12 cellular contexts compared by ENCODE assay signal in genomic region chr3:77319711-77320110, GRCh38.
DNase-seq lines count a peak whose midpoint lies in the region; TF ChIP-seq lines count a peak whose summit lies in the region.
"Had no signal": no experiment of that assay in that cellular context is flagged by ENCODE, and none has a peak within 500 bp of the region (broad histone marks: within the 10 kb centered on the region; RNA-seq: fewer than 3 reads in every experiment).

No MANE protein-coding gene starts in this region.

- H3K9me2 ChIP-seq in DOHH2 (replicated peaks; ENCODE audit: control insufficient read depth, low read length) (no peaks in the 10 kb centered on the region), MM.1S (replicated peaks; ENCODE audit: insufficient read depth, low read length) (no peaks in the 10 kb centered on the region)

- WGBS in liver, result 12% methylated on average over 2 of the region's 2 CpGs

- no peak overlapping the region for H3K9ac ChIP-seq in MM.1S (ENCODE audit: low read length)
- no peak overlapping the region for H3K9ac ChIP-seq in liver (ENCODE audit: low read depth in 1 of 2, low read length in 2 of 2)

- DNase-seq in MM.1S (no peak), cardiac fibroblast (ENCODE audit: low read depth in 2 of 2) (peak in 1 of 2 donors; percentile 9), dorsolateral prefrontal cortex (no peak), NCI-H1105 (lab: John Stamatoyannopoulos, UW) (no peak), Peyer's patch (no peak), vagina (ENCODE audit: extremely low spot score in 2 of 2) (no peak)
- DNase-seq: activated CD4-positive, alpha-beta T cell treated with anti-CD3 and anti-CD28 coated beads for 4 hours; activated naive CD8-positive, alpha-beta T cell treated with anti-CD3 and anti-CD28 coated beads, Interleukin-2, amount 10 ng/mL, durations not matched to agents 7 days and 5 days; DMS79; small intestine had no signal

- H3K27me3 ChIP-seq in DOHH2 (ENCODE audit: control insufficient read depth, low read length), result no peaks in the 10 kb centered on the region
- no peaks in the 10 kb centered on the region for H3K27me3 ChIP-seq in MM.1S (replicated peaks; ENCODE audit: insufficient read depth, low read length)
- H3K27me3 ChIP-seq in liver (ENCODE audit: control insufficient read depth in 4 of 4, insufficient read depth in 4 of 4, low read length in 3 of 4), result no peaks in the 10 kb centered on the region
- H3K27me3 ChIP-seq in dorsolateral prefrontal cortex, result no peaks in the 10 kb centered on the region
- H3K27me3 ChIP-seq in Peyer's patch, result no peaks in the 10 kb centered on the region
- H3K27me3 ChIP-seq in vagina, result no peaks in the 10 kb centered on the region

- H3F3A ChIP-seq in DOHH2 (ENCODE audit: control insufficient read depth, insufficient read depth), result no peaks in the 10 kb centered on the region
- H3F3A ChIP-seq in MM.1S (ENCODE audit: insufficient read depth, low read length), result no peaks in the 10 kb centered on the region

- H3K9me3 ChIP-seq in DOHH2 (ENCODE audit: control insufficient read depth, insufficient read depth, low read length) (no peaks in the 10 kb centered on the region), MM.1S (replicated peaks; ENCODE audit: insufficient read depth, low read length) (no peaks in the 10 kb centered on the region), liver (ENCODE audit: control insufficient read depth in 4 of 4, low read length in 3 of 4) (no peaks in the 10 kb centered on the region), Peyer's patch (no peaks in the 10 kb centered on the region), vagina (no peaks in the 10 kb centered on the region)

- intact Hi-C loops in dorsolateral prefrontal cortex (cut with DNase I), result no loop called here
- intact Hi-C loops in vagina (cut with DNase I), result no loop called here

- TF ChIP-seq CTCF in DOHH2 (IDR thresholded peaks at IDR 0.05; ENCODE audit: low read depth, low read length, poor library complexity, severe bottlenecking) (peak; percentile 22), MM.1S (IDR thresholded peaks at IDR 0.05; ENCODE audit: low read length) (peak; percentile 32), cardiac fibroblast (IDR thresholded peaks at IDR 0.05; ENCODE audit: low read depth, low read length) (peak; percentile 15), liver (IDR thresholded peaks at IDR 0.05; ENCODE audit: low read depth, low read length, missing input control) (peak; percentile 12), dorsolateral prefrontal cortex (IDR thresholded peaks at IDR 0.05 in 54 of 56, conservative IDR thresholded peaks at IDR 0.05 in 2 of 56; ENCODE audit: low read depth in 1 of 56, partially characterized antibody in 56 of 56) (peak in 27 of 56 donors; percentile 9 to 45 (median 26)), Peyer's patch (IDR thresholded peaks at IDR 0.05) (no peak), vagina (IDR thresholded peaks at IDR 0.05) (no peak)

- H3K27ac ChIP-seq in DOHH2 (ENCODE audit: low read depth, low read length) (no peak overlapping the region), MM.1S (ENCODE audit: low read length) (no peak overlapping the region), liver (ENCODE audit: low read depth in 1 of 2, low read length in 2 of 2) (no peak overlapping the region), dorsolateral prefrontal cortex (no peak overlapping the region), Peyer's patch (no peak overlapping the region), vagina (no peak overlapping the region)

- H2AFZ ChIP-seq in MM.1S (ENCODE audit: low read length), result no peak overlapping the region

- H4K20me1 ChIP-seq in DOHH2 (ENCODE audit: control insufficient read depth, insufficient read depth, low read depth, low read length) (no peaks in the 10 kb centered on the region), MM.1S (ENCODE audit: insufficient read depth, low read length) (no peaks in the 10 kb centered on the region)

- TF ChIP-seq POLR2A in Peyer's patch (IDR thresholded peaks at IDR 0.05), result no peak
- TF ChIP-seq POLR2A in vagina (IDR thresholded peaks at IDR 0.05), result no peak

- H3K79me2 ChIP-seq in DOHH2 (ENCODE audit: control insufficient read depth, low read length) (no peaks in the 10 kb centered on the region), MM.1S (ENCODE audit: low read length) (no peaks in the 10 kb centered on the region)

- no peaks in the 10 kb centered on the region for H3K36me3 ChIP-seq in DOHH2 (ENCODE audit: control insufficient read depth, low read length)
- no peaks in the 10 kb centered on the region for H3K36me3 ChIP-seq in MM.1S (replicated peaks; ENCODE audit: insufficient read depth, low read length)
- H3K36me3 ChIP-seq in liver (ENCODE audit: control insufficient read depth in 4 of 4, insufficient read depth in 3 of 4, low read depth in 1 of 4, low read length in 3 of 4), result no peaks in the 10 kb centered on the region
- no peaks in the 10 kb centered on the region for H3K36me3 ChIP-seq in Peyer's patch
- no peaks in the 10 kb centered on the region for H3K36me3 ChIP-seq in vagina

- H3K4me3 ChIP-seq in DOHH2 (ENCODE audit: low read length) (no peak overlapping the region), MM.1S (ENCODE audit: low read length) (no peak overlapping the region), cardiac fibroblast (replicated peaks in 1 of 2; ENCODE audit: low read depth in 2 of 2, low read length in 2 of 2) (no peak overlapping the region), liver (ENCODE audit: low read depth in 1 of 3, low read length in 3 of 3) (no peak overlapping the region), dorsolateral prefrontal cortex (no peak overlapping the region), Peyer's patch (no peak overlapping the region), vagina (no peak overlapping the region)

- H3K4me1 ChIP-seq in DOHH2 (ENCODE audit: control insufficient read depth, low read length), result no peaks in the 10 kb centered on the region
- H3K4me1 ChIP-seq in MM.1S (ENCODE audit: low read length), result no peaks in the 10 kb centered on the region
- H3K4me1 ChIP-seq in liver (ENCODE audit: control insufficient read depth in 4 of 4, insufficient read depth in 4 of 4, low read length in 3 of 4), result peaks cover 0 to 1% (median 0%) of the 10 kb centered on the region in 4 donors
- no peaks in the 10 kb centered on the region for H3K4me1 ChIP-seq in Peyer's patch
- H3K4me1 ChIP-seq in vagina, result no peaks in the 10 kb centered on the region

- H3K4me2 ChIP-seq in DOHH2 (ENCODE audit: low read length), result no peak overlapping the region
- H3K4me2 ChIP-seq in MM.1S (ENCODE audit: low read depth, low read length), result no peak overlapping the region

- peak in 1 of 2 donors; percentile 34 for TF ChIP-seq RAD21 in liver (IDR thresholded peaks at IDR 0.05)

TF ChIP-seq in liver, 16 proteins besides CTCF, POLR2A, EP300 and RAD21:
- no peak for TF ChIP-seq MAX (IDR thresholded peaks at IDR 0.05)
- no peak for TF ChIP-seq TAF1 (conservative IDR thresholded peaks at IDR 0.05)
- TF ChIP-seq YY1 (IDR thresholded peaks at IDR 0.05), result no peak
- TF ChIP-seq NR2F2 (IDR thresholded peaks at IDR 0.05), result no peak
- TF ChIP-seq REST (IDR thresholded peaks at IDR 0.05), result no peak
- TF ChIP-seq FOXA2 (IDR thresholded peaks at IDR 0.05), result no peak

Comparison
In these comparisons a context has a peak if more than half of its experiments do, and no peak if none do; other contexts are left out.
1. CTCF ChIP-seq: peak in DOHH2 (single experiment), MM.1S (single experiment), cardiac fibroblast (single experiment) and liver (single experiment); none in Peyer's patch (0 of 6) and vagina (0 of 3).